1 cellular context compared by ENCODE assay signal in genomic region chr6:27133281-27134227, GRCh38.
TF ChIP-seq lines count a peak whose summit lies in the region.

No MANE protein-coding gene starts in this region.

TF ChIP-seq in K562, 482 proteins besides CTCF, POLR2A, EP300 and RAD21 (continued from another document and continues in another):
- TF ChIP-seq CHD1 (IDR thresholded peaks at IDR 0.05; ENCODE audit: low read length) (peak; percentile 98), ZNF589 (CRISPR knock-in tag; IDR thresholded peaks at IDR 0.05; ENCODE audit: low read depth) (no peak), ZNF24 (IDR thresholded peaks at IDR 0.05) (no peak; the same call in 1 of the 2 replicates), ZKSCAN1 (IDR thresholded peaks at IDR 0.05; ENCODE audit: low read depth, low read length) (peak; percentile 51; the same call in 1 of the 2 replicates), MGA (IDR thresholded peaks at IDR 0.05) (no peak), SMAD2 (IDR thresholded peaks at IDR 0.05; ENCODE audit: low read depth, low read length) (no peak), ZNF140 (CRISPR knock-in tag; IDR thresholded peaks at IDR 0.05) (peak; percentile 56; the same call in 1 of the 2 replicates), SIN3B (IDR thresholded peaks at IDR 0.05; ENCODE audit: low read depth) (peak; percentile 11; the same call in 1 of the 2 replicates), ZNF280A (IDR thresholded peaks at IDR 0.05; ENCODE audit: low read depth, partially characterized antibody) (no peak), TSHZ1 (CRISPR knock-in tag; IDR thresholded peaks at IDR 0.05) (no peak), PREB (CRISPR knock-in tag; IDR thresholded peaks at IDR 0.05) (peak; percentile 87), SAFB (IDR thresholded peaks at IDR 0.05; ENCODE audit: borderline replicate concordance, low read depth, low read length) (peak; percentile 69), ZFP36 (IDR thresholded peaks at IDR 0.05; ENCODE audit: low read depth, low read length, partially characterized antibody) (no peak), ZBTB40 (IDR thresholded peaks at IDR 0.05) (no peak), ZBTB40 (CRISPR knock-in tag; IDR thresholded peaks at IDR 0.05) (peak; percentile 75), ZNF561 (CRISPR knock-in tag; conservative IDR thresholded peaks at IDR 0.05) (peak; percentile 89), NCOA4 (IDR thresholded peaks at IDR 0.05; ENCODE audit: partially characterized antibody) (no peak), SRSF9 (IDR thresholded peaks at IDR 0.05; ENCODE audit: borderline replicate concordance, low read depth, low read length) (no peak), NCOA6 (IDR thresholded peaks at IDR 0.05) (no peak; the same call in 1 of the 2 replicates), ZBTB2 (IDR thresholded peaks at IDR 0.05) (0 out of 2 replicates have a peak, but pooled peaks have one; percentile 32), BDP1 (IDR thresholded peaks at IDR 0.05; ENCODE audit: insufficient read depth, insufficient read length) (no peak), ZNF79 (CRISPR knock-in tag; IDR thresholded peaks at IDR 0.05; ENCODE audit: low read depth) (no peak), SMARCE1 (IDR thresholded peaks at IDR 0.05) (peak; percentile 42; the same call in 1 of the 2 replicates), RNF2 (IDR thresholded peaks at IDR 0.05) (peak; percentile 62)
